9 cellular contexts compared by ENCODE assay signal in the genomic region with DNA sequence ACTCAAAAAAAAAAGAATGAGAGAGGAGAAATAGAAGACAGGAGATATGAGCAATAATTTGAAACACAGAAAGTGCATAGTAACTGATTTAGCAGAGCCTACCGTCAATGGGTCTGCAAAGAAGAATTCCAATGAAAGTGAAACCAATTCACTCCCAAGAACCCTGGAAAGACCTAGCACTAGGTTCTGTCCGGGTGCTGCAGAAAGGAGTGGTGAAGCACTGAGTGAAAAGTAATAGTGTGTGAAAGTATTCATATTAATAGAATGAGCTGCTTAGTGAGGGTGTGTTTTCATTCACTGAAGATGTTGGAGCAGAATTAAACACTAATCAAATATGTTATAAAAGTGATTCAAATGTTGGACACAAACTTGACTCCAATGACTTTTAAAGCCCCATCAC. TPM values are rescaled to one million over a fixed set of nuclear protein-coding genes. Genes with fewer than 3 reads are reported as not detected.
DNase-seq lines count a peak whose midpoint lies in the region; ATAC-seq and TF ChIP-seq lines count a peak whose summit lies in the region.
"Had no signal": no experiment of that assay in that cellular context is flagged by ENCODE, and none has a peak within 500 bp of the region (broad histone marks: within the 10 kb centered on the region; RNA-seq: fewer than 3 reads in every experiment).

No MANE protein-coding gene starts in this region.

- H3K27me3 Mint-ChIP-seq in central memory CD8-positive, alpha-beta T cell, result no peaks in the 10 kb centered on the region
- no peaks in the 10 kb centered on the region for H3K27me3 Mint-ChIP-seq in stimulated activated naive CD8-positive, alpha-beta T cell treated with anti-CD3 and anti-CD28 coated beads, Interleukin-15, amount 100 ng/mL, for 72 hours

- peaks cover 6% of the 10 kb centered on the region for H3K36me3 Mint-ChIP-seq in central memory CD8-positive, alpha-beta T cell (ENCODE audit: insufficient read depth)

- peak overlapping the region; percentile 80 for H3K4me3 Mint-ChIP-seq in central memory CD8-positive, alpha-beta T cell
- H3K4me3 Mint-ChIP-seq in stimulated activated naive CD8-positive, alpha-beta T cell treated with anti-CD3 and anti-CD28 coated beads, Interleukin-15, amount 100 ng/mL, for 72 hours, result no peak overlapping the region

- peak; percentile 30 for ATAC-seq in GM19455 (IDR thresholded peaks at IDR 0.05; ENCODE audit: unreplicated experiment)
- peak; percentile 8 for ATAC-seq in HG03097 (IDR thresholded peaks at IDR 0.05; ENCODE audit: low FRiP score, unreplicated experiment)
- ATAC-seq in central memory CD8-positive, alpha-beta T cell (replicated peaks; ENCODE audit: extremely low read depth, poor library complexity, severe bottlenecking), result no peak
- ATAC-seq in stimulated activated naive CD8-positive, alpha-beta T cell treated with anti-CD3 and anti-CD28 coated beads, Interleukin-15, amount 100 ng/mL, for 72 hours, result peak; percentile 57
- ATAC-seq in omental fat pad (ENCODE audit: low FRiP score), result no peak
- no peak for ATAC-seq in HG03025 (IDR thresholded peaks at IDR 0.05; ENCODE audit: low FRiP score, unreplicated experiment)

- no peak for TF ChIP-seq CTCF in omental fat pad (IDR thresholded peaks at IDR 0.05)

- H3K9me3 Mint-ChIP-seq in central memory CD8-positive, alpha-beta T cell, result no peaks in the 10 kb centered on the region
- H3K9me3 Mint-ChIP-seq in stimulated activated naive CD8-positive, alpha-beta T cell treated with anti-CD3 and anti-CD28 coated beads, Interleukin-15, amount 100 ng/mL, for 72 hours, result no peaks in the 10 kb centered on the region
- H3K9me3 Mint-ChIP-seq: nephron progenitor cell had no signal

- H3K4me1 Mint-ChIP-seq in central memory CD8-positive, alpha-beta T cell, result no peaks in the 10 kb centered on the region
- peaks cover 21% of the 10 kb centered on the region for H3K4me1 Mint-ChIP-seq in stimulated activated naive CD8-positive, alpha-beta T cell treated with anti-CD3 and anti-CD28 coated beads, Interleukin-15, amount 100 ng/mL, for 72 hours

- H3K27ac Mint-ChIP-seq in central memory CD8-positive, alpha-beta T cell (ENCODE audit: low read depth), result peak overlapping the region; percentile 88
- H3K27ac Mint-ChIP-seq in stimulated activated naive CD8-positive, alpha-beta T cell treated with anti-CD3 and anti-CD28 coated beads, Interleukin-15, amount 100 ng/mL, for 72 hours, result peak overlapping the region; percentile 92 to 96
- H3K27ac Mint-ChIP-seq: nephron progenitor cell had no signal

- DNase-seq in central memory CD8-positive, alpha-beta T cell (ENCODE audit: low spot score in 2 of 2), result no peak
- no peak for DNase-seq in stimulated activated naive CD8-positive, alpha-beta T cell treated with anti-CD3 and anti-CD28 coated beads, Interleukin-15, amount 100 ng/mL, for 72 hours
- DNase-seq in omental fat pad (ENCODE audit: low spot score), result no peak
- no peak for DNase-seq in NCI-H446 (lab: John Stamatoyannopoulos, UW)
- DNase-seq: activated gamma-delta T cell had no signal

RNA-seq across cellular contexts. Expression of a gene that starts 51.3 kb away (rescaled TPM):
- total RNA-seq in omental fat pad, result 10 to 100 TPM; 39.1 to 52.6 (median 42.3) TPM

Comparison
In these comparisons a context has a peak if more than half of its experiments do, and no peak if none do; other contexts are left out.
1. ATAC-seq: peak in GM19455 (single experiment), HG03097 (single experiment) and stimulated activated naive CD8-positive, alpha-beta T cell treated with anti-CD3 and anti-CD28 coated beads, Interleukin-15, amount 100 ng/mL, for 72 hours (single experiment); none in central memory CD8-positive, alpha-beta T cell (single experiment), omental fat pad (single experiment) and HG03025 (single experiment).